Comparison of ENCODE assay signal across 1 cellular context in genomic region chr4:172095161-172095560, GRCh38.
TF ChIP-seq lines count a peak whose summit lies in the region.

No MANE protein-coding gene starts in this region.

TF ChIP-seq in WTC11, 78 proteins besides CTCF, POLR2A, EP300 and RAD21 (continued from another document):
- TF ChIP-seq E2F4 (CRISPR knock-in tag; IDR thresholded peaks at IDR 0.05; ENCODE audit: borderline replicate concordance, low read depth) (no peak), GRHL2 (CRISPR knock-in tag; IDR thresholded peaks at IDR 0.05; ENCODE audit: insufficient replicate concordance, severe bottlenecking) (no peak), RELA (CRISPR knock-in tag; IDR thresholded peaks at IDR 0.05; ENCODE audit: borderline replicate concordance) (no peak), ZNF425 (CRISPR knock-in tag; conservative IDR thresholded peaks at IDR 0.05) (no peak), ZNF423 (CRISPR knock-in tag; IDR thresholded peaks at IDR 0.05) (no peak), KAT7 (CRISPR knock-in tag; IDR thresholded peaks at IDR 0.05; ENCODE audit: borderline replicate concordance) (no peak), AFF4 (CRISPR knock-in tag; IDR thresholded peaks at IDR 0.05; ENCODE audit: borderline replicate concordance) (no peak)
- TF ChIP-seq, protein P1, sequence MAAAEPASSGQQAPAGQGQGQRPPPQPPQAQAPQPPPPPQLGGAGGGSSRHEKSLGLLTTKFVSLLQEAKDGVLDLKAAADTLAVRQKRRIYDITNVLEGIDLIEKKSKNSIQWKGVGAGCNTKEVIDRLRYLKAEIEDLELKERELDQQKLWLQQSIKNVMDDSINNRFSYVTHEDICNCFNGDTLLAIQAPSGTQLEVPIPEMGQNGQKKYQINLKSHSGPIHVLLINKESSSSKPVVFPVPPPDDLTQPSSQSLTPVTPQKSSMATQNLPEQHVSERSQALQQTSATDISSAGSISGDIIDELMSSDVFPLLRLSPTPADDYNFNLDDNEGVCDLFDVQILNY (CRISPR knock-in tag; IDR thresholded peaks at IDR 0.05): no peak
